8 cellular contexts compared by ENCODE assay signal in the genomic region with DNA sequence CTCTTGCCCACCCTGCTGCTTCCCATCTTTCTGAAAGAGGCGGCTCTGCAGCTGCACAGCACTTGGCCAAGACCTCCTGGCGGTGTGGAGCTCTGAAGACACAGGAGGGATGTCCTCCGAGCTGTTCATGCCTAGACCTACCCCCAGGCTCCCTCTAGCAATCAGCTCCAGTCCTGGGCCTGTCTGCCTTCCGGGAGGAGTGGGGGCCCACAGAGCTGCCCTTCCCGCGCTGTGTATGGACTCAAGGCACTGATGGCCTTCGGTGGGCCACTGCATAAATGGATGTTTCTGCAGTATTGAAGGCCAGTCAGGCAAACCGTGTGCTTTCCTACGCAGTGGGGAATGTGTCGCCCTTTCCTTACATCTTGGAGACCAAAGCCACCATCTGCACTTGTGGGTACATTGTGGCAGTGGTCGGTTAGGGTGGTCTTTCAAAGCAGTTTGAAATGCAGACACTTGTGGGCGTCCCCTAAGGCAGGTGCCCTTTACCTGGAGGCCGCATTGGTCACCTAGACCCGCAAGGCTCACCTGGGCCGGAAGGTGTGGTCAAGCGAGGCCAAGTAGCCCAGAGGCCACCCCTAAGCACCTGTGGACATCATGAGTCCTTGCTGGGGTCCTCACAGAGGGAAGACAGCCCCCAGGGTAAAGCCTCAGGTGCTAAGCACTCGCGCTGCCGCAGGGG. TPM values are rescaled to one million over a fixed set of nuclear protein-coding genes. Genes with fewer than 3 reads are reported as not detected.
DNase-seq lines count a peak whose midpoint lies in the region; ATAC-seq and TF ChIP-seq lines count a peak whose summit lies in the region.

No MANE protein-coding gene starts in this region.

- peak overlapping the region; percentile 85 for H3K27ac ChIP-seq in hepatocyte

- peak overlapping the region; percentile 20; the same call in 1 of the 2 replicates for H3K4me3 Mint-ChIP-seq in WTC11
- peak overlapping the region; percentile 77 for H3K4me3 Mint-ChIP-seq in stimulated activated memory B cell treated with anti-CD40 and anti-IgM and Interleukin-4, amounts not matched to agents 10 μg/mL and 1 μg/mL and 100 μg/mL, for 72 hours

- H3K4me2 ChIP-seq in hepatocyte = peak overlapping the region; percentile 82

- no peaks in the 10 kb centered on the region for H4K20me1 ChIP-seq in hepatocyte (ENCODE audit: insufficient read depth, poor library complexity, severe bottlenecking)

- H3K79me2 ChIP-seq in hepatocyte = peaks cover 30% of the 10 kb centered on the region

- ATAC-seq in WTC11 (no peak; the same call in 1 of the 2 replicates), GM21423 (IDR thresholded peaks at IDR 0.05; ENCODE audit: unreplicated experiment) (no peak)
- ATAC-seq in stimulated activated memory B cell treated with anti-CD40 and anti-IgM and Interleukin-4, amounts not matched to agents 10 μg/mL and 1 μg/mL and 100 μg/mL, for 72 hours = no peak

- no peaks in the 10 kb centered on the region for H3K27me3 ChIP-seq in hepatocyte

- H3K9me3 ChIP-seq in hepatocyte (ENCODE audit: low read depth) = no peaks in the 10 kb centered on the region

- peak overlapping the region; percentile 31 for H2AFZ ChIP-seq in hepatocyte

- H3K36me3 Mint-ChIP-seq in WTC11 = peaks cover 22% of the 10 kb centered on the region
- peaks cover 6% of the 10 kb centered on the region for H3K36me3 Mint-ChIP-seq in stimulated activated memory B cell treated with anti-CD40 and anti-IgM and Interleukin-4, amounts not matched to agents 10 μg/mL and 1 μg/mL and 100 μg/mL, for 72 hours

- peak overlapping the region; percentile 37; the same call in 1 of the 2 replicates for H3K27ac Mint-ChIP-seq in WTC11
- H3K27ac Mint-ChIP-seq in stimulated activated memory B cell treated with anti-CD40 and anti-IgM and Interleukin-4, amounts not matched to agents 10 μg/mL and 1 μg/mL and 100 μg/mL, for 72 hours = peak overlapping the region; percentile 81

- no peaks in the 10 kb centered on the region for H3K27me3 Mint-ChIP-seq in WTC11 (ENCODE audit: low read depth)
- no peaks in the 10 kb centered on the region for H3K27me3 Mint-ChIP-seq in stimulated activated memory B cell treated with anti-CD40 and anti-IgM and Interleukin-4, amounts not matched to agents 10 μg/mL and 1 μg/mL and 100 μg/mL, for 72 hours

- POLR2A ChIA-PET in WTC11 (lab: Charles Lee) = interaction anchor here (0.6 to 1.6 kb wide), 3 partner anchors 13 to 129 kb away, joined by 3 to 9 read pairs (median 4); no protein-coding TSS in a partner anchor

- no peaks in the 10 kb centered on the region for H3K9me2 ChIP-seq in hepatocyte (replicated peaks; ENCODE audit: insufficient read depth)

- H3K4me1 Mint-ChIP-seq in WTC11 = peaks cover 56% of the 10 kb centered on the region
- peaks cover 24% of the 10 kb centered on the region for H3K4me1 Mint-ChIP-seq in stimulated activated memory B cell treated with anti-CD40 and anti-IgM and Interleukin-4, amounts not matched to agents 10 μg/mL and 1 μg/mL and 100 μg/mL, for 72 hours

- H3K4me1 ChIP-seq in hepatocyte (ENCODE audit: insufficient read depth) = peaks cover 25% of the 10 kb centered on the region

- peaks cover 10% of the 10 kb centered on the region for H3K9me3 Mint-ChIP-seq in WTC11
- H3K9me3 Mint-ChIP-seq in stimulated activated memory B cell treated with anti-CD40 and anti-IgM and Interleukin-4, amounts not matched to agents 10 μg/mL and 1 μg/mL and 100 μg/mL, for 72 hours = no peaks in the 10 kb centered on the region

- TF ChIP-seq CTCF in WTC11 (IDR thresholded peaks at IDR 0.05) = no peak
- no peak for TF ChIP-seq CTCF in hepatocyte (IDR thresholded peaks at IDR 0.05; ENCODE audit: poor library complexity)

- H3K4me3 ChIP-seq in hepatocyte = no peak overlapping the region

- no peaks in the 10 kb centered on the region for H3K36me3 ChIP-seq in hepatocyte (replicated peaks; ENCODE audit: insufficient read depth, low read depth)

- CTCF ChIA-PET in WTC11 (lab: Charles Lee) = interaction anchor here (1.0 kb wide), 1 partner anchor 48 kb away, joined by 5 read pairs; the partner anchor contains the start of gene ERVH48-1

- DNase-seq in NCI-H510A treated with DMSO at 0.1 percent for 48 hours (lab: John Stamatoyannopoulos, UW) (peak; percentile 69), NCI-H510A (lab: John Stamatoyannopoulos, UW) (no peak), WTC11 (ENCODE audit: low spot score) (no peak), hepatocyte (ENCODE audit: low spot score) (no peak), AG20443 (ENCODE audit: low spot score) (no peak), NCI-H1417 treated with DMSO at 0.1 percent for 48 hours (lab: John Stamatoyannopoulos, UW) (no peak)

- 75% methylated on average over 19 of the region's 19 CpGs for WGBS in hepatocyte (ENCODE audit: low lambda C conversion rate, missing lambda C conversion rate)

TF ChIP-seq in WTC11, 78 proteins besides CTCF, POLR2A, EP300 and RAD21:
- TF ChIP-seq, protein P1, sequence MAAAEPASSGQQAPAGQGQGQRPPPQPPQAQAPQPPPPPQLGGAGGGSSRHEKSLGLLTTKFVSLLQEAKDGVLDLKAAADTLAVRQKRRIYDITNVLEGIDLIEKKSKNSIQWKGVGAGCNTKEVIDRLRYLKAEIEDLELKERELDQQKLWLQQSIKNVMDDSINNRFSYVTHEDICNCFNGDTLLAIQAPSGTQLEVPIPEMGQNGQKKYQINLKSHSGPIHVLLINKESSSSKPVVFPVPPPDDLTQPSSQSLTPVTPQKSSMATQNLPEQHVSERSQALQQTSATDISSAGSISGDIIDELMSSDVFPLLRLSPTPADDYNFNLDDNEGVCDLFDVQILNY (CRISPR knock-in tag; IDR thresholded peaks at IDR 0.05) = no peak
- TF ChIP-seq NR2C2 (CRISPR knock-in tag; IDR thresholded peaks at IDR 0.05) = no peak
- TF ChIP-seq HMGA2 (CRISPR knock-in tag; IDR thresholded peaks at IDR 0.05) = 0 out of 2 replicates have a peak, but pooled peaks have one; percentile 21
- TF ChIP-seq USF1 (CRISPR knock-in tag; IDR thresholded peaks at IDR 0.05) = peak; percentile 78; the same call in 1 of the 2 replicates
- TF ChIP-seq ZBTB43 (CRISPR knock-in tag; IDR thresholded peaks at IDR 0.05) = 0 out of 2 replicates have a peak, but pooled peaks have one; percentile 26
- TF ChIP-seq, protein P2, sequence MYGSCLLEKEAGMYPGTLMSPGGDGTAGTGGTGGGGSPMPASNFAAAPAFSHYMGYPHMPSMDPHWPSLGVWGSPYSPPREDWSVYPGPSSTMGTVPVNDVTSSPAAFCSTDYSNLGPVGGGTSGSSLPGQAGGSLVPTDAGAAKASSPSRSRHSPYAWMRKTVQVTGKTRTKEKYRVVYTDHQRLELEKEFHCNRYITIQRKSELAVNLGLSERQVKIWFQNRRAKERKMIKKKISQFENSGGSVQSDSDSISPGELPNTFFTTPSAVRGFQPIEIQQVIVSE (CRISPR knock-in tag; IDR thresholded peaks at IDR 0.05; ENCODE audit: borderline replicate concordance) = no peak
- 0 out of 2 replicates have a peak, but pooled peaks have one; percentile 47 for TF ChIP-seq ATF3 (CRISPR knock-in tag; conservative IDR thresholded peaks at IDR 0.05)

RNA-seq across cellular contexts. Expression of gene PKNOX1, which starts 0.9 kb away (rescaled TPM):
- total RNA-seq in WTC11 (2021) = 21.2 to 25.2 TPM (median 23.0 TPM) in 3 replicates
- total RNA-seq in hepatocyte = 13.4 and 13.6 TPM in 2 replicates
- polyA plus RNA-seq in hepatocyte = 11.0 and 21.6 TPM in 2 replicates

RNA-seq across cellular contexts. Expression of gene ERVH48-1, which starts 48.0 kb away (rescaled TPM):
- total RNA-seq in WTC11 (2021) (14.7 to 26.6 TPM (median 26.1 TPM) in 3 replicates), hepatocyte (5.4 and 7.6 TPM in 2 replicates)
- polyA plus RNA-seq in hepatocyte = 14.8 and 26.9 TPM in 2 replicates
